Comparison of ENCODE assay signal across 8 cellular contexts in genomic region chr11:77589521-77590193, GRCh38. TPM values are rescaled to one million over a fixed set of nuclear protein-coding genes. Genes with fewer than 3 reads are reported as not detected.
DNase-seq lines count a peak whose midpoint lies in the region; ATAC-seq and TF ChIP-seq lines count a peak whose summit lies in the region.

TSS of gene AQP11 (plus strand) at chr11:77589953. CDS start at chr11:77589993, 40 bp downstream.

- no peaks in the 10 kb centered on the region for H3K27me3 ChIP-seq in right lobe of liver

- DNase-seq in AML-193 (lab: John Stamatoyannopoulos, UW) (peak; percentile 59 to 64), NCI-H446 (lab: John Stamatoyannopoulos, UW) (peak; percentile 79 to 93), dermis blood vessel endothelial cell (peak; percentile 84), right lobe of liver (peak; percentile 92 to 97 (median 96))
- DNase-seq in activated CD4-positive, alpha-beta T cell treated with anti-CD3 and anti-CD28 coated beads, Interleukin-2, amount 10 ng/mL, durations not matched to agents 24 days and 14 days = peak; percentile 90
- peak; percentile 59 for DNase-seq in stimulated activated CD4-positive, alpha-beta T cell treated with anti-CD3 and anti-CD28 coated beads, Interleukin-2, amount 100 ng/mL, for 48 hours

- peaks cover 14% of the 10 kb centered on the region for H3K27me3 Mint-ChIP-seq in activated CD4-positive, alpha-beta T cell treated with anti-CD3 and anti-CD28 coated beads, Interleukin-2, amount 10 ng/mL, durations not matched to agents 24 days and 14 days

- H3K4me1 Mint-ChIP-seq in activated CD4-positive, alpha-beta T cell treated with anti-CD3 and anti-CD28 coated beads, Interleukin-2, amount 10 ng/mL, durations not matched to agents 24 days and 14 days = peaks cover 16% of the 10 kb centered on the region

- H3K36me3 ChIP-seq in right lobe of liver = no peaks in the 10 kb centered on the region

- H3K27ac ChIP-seq in right lobe of liver = peak within 1 kb of the TSS; percentile 77 to 88 (median 81)

- H3K4me3 Mint-ChIP-seq in activated CD4-positive, alpha-beta T cell treated with anti-CD3 and anti-CD28 coated beads, Interleukin-2, amount 10 ng/mL, durations not matched to agents 24 days and 14 days = peak within 1 kb of the TSS; percentile 90

- WGBS in right lobe of liver (ENCODE audit: insufficient coverage, low coverage, low lambda C conversion rate, missing lambda C conversion rate) = 0% methylated on average over 1 of the region's 75 CpGs

- H3K4me3 ChIP-seq in right lobe of liver = peak within 1 kb of the TSS; percentile 56 to 93 (median 76)

- intact Hi-C loops in activated CD4-positive, alpha-beta T cell treated with anti-CD3 and anti-CD28 coated beads, Interleukin-2, amount 10 ng/mL, durations not matched to agents 24 days and 14 days (cut with micrococcal nuclease) = no loop called here
- intact Hi-C loops in right lobe of liver (cut with DNase I) = no loop called here

- TF ChIP-seq CTCF in right lobe of liver (IDR thresholded peaks at IDR 0.05) = peak in 1 of 4 donors; percentile 9

- H3K27ac Mint-ChIP-seq in activated CD4-positive, alpha-beta T cell treated with anti-CD3 and anti-CD28 coated beads, Interleukin-2, amount 10 ng/mL, durations not matched to agents 24 days and 14 days = peak within 1 kb of the TSS; percentile 63

- H3K4me1 ChIP-seq in right lobe of liver = peaks cover 0 to 30% (median 5%) of the 10 kb centered on the region in 4 donors

- no peaks in the 10 kb centered on the region for H3K9me3 Mint-ChIP-seq in activated CD4-positive, alpha-beta T cell treated with anti-CD3 and anti-CD28 coated beads, Interleukin-2, amount 10 ng/mL, durations not matched to agents 24 days and 14 days

- ATAC-seq in GM19025 (IDR thresholded peaks at IDR 0.05; ENCODE audit: low read depth, unreplicated experiment) (peak; percentile 90), HG03280 (IDR thresholded peaks at IDR 0.05; ENCODE audit: unreplicated experiment) (peak; percentile 81), right lobe of liver (peak; percentile 89 to 96 (median 91))

- TF ChIP-seq POLR2A in right lobe of liver (IDR thresholded peaks at IDR 0.05) = peak; percentile 77

- no peaks in the 10 kb centered on the region for H3K36me3 Mint-ChIP-seq in activated CD4-positive, alpha-beta T cell treated with anti-CD3 and anti-CD28 coated beads, Interleukin-2, amount 10 ng/mL, durations not matched to agents 24 days and 14 days (ENCODE audit: low read depth)

- no peaks in the 10 kb centered on the region for H3K9me3 ChIP-seq in right lobe of liver

RNA-seq across cellular contexts. Expression of gene AQP11, which starts in this region (rescaled TPM):
- total RNA-seq in activated CD4-positive, alpha-beta T cell treated with anti-CD3 and anti-CD28 coated beads, Interleukin-2, amount 10 ng/mL, durations not matched to agents 24 days and 14 days = 0.38 and 0.65 TPM in 2 replicates
- total RNA-seq in dermis blood vessel endothelial cell (0.42 and 0.68 TPM in 2 replicates), right lobe of liver (10 to 100 TPM in 1 of 6 experiments, 1 to 10 TPM in 5; 3.9 to 11.9 (median 6.5) TPM)

Comparison
In these comparisons a context has a peak if more than half of its experiments do, and no peak if none do; other contexts are left out.
1. Peak in every context shown above with its lines: DNase-seq, ATAC-seq, H3K4me3 ChIP-seq and H3K27ac ChIP-seq.
2. Peak in DNase-seq in activated CD4-positive, alpha-beta T cell treated with anti-CD3 and anti-CD28 coated beads, Interleukin-2, amount 10 ng/mL, durations not matched to agents 24 days and 14 days; RNA of the gene not detected or under 1 TPM.
3. Peak in DNase-seq in dermis blood vessel endothelial cell; RNA of the gene not detected or under 1 TPM.